Comparison of ENCODE assay signal across 1 cellular context in the genomic region with DNA sequence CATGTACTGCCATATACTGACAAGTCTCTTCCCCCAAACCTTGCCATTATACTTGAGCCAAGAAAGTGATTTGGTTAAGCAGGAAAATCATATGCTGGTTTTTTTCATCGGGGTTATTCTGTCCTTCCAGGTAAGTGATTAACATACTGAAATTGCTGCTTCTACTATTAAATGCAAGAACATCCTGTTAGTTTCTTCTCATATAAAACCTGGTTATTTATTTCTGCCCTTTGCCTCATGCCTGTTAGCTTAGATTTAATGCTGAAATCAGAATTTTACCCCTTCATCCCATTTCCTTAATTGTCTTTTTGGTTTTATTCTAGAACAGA.
TF ChIP-seq lines count a peak whose summit lies in the region.

No MANE protein-coding gene starts in this region.

TF ChIP-seq in A549, 52 proteins besides CTCF, POLR2A, EP300 and RAD21:
- TF ChIP-seq, protein P1, sequence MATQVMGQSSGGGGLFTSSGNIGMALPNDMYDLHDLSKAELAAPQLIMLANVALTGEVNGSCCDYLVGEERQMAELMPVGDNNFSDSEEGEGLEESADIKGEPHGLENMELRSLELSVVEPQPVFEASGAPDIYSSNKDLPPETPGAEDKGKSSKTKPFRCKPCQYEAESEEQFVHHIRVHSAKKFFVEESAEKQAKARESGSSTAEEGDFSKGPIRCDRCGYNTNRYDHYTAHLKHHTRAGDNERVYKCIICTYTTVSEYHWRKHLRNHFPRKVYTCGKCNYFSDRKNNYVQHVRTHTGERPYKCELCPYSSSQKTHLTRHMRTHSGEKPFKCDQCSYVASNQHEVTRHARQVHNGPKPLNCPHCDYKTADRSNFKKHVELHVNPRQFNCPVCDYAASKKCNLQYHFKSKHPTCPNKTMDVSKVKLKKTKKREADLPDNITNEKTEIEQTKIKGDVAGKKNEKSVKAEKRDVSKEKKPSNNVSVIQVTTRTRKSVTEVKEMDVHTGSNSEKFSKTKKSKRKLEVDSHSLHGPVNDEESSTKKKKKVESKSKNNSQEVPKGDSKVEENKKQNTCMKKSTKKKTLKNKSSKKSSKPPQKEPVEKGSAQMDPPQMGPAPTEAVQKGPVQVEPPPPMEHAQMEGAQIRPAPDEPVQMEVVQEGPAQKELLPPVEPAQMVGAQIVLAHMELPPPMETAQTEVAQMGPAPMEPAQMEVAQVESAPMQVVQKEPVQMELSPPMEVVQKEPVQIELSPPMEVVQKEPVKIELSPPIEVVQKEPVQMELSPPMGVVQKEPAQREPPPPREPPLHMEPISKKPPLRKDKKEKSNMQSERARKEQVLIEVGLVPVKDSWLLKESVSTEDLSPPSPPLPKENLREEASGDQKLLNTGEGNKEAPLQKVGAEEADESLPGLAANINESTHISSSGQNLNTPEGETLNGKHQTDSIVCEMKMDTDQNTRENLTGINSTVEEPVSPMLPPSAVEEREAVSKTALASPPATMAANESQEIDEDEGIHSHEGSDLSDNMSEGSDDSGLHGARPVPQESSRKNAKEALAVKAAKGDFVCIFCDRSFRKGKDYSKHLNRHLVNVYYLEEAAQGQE (IDR thresholded peaks at IDR 0.05): no peak
- TF ChIP-seq, protein P2, sequence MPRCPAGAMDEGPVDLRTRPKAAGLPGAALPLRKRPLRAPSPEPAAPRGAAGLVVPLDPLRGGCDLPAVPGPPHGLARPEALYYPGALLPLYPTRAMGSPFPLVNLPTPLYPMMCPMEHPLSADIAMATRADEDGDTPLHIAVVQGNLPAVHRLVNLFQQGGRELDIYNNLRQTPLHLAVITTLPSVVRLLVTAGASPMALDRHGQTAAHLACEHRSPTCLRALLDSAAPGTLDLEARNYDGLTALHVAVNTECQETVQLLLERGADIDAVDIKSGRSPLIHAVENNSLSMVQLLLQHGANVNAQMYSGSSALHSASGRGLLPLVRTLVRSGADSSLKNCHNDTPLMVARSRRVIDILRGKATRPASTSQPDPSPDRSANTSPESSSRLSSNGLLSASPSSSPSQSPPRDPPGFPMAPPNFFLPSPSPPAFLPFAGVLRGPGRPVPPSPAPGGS (IDR thresholded peaks at IDR 0.05): no peak
- TF ChIP-seq EHF (CRISPR knock-in tag; IDR thresholded peaks at IDR 0.05) (no peak), GATA3 (IDR thresholded peaks at IDR 0.05; ENCODE audit: borderline replicate concordance) (no peak), HOXA7 (CRISPR knock-in tag; IDR thresholded peaks at IDR 0.05) (no peak), ZNF302 (CRISPR knock-in tag; IDR thresholded peaks at IDR 0.05) (no peak), RCOR1 (IDR thresholded peaks at IDR 0.05; ENCODE audit: low read depth, low read length) (no peak)
